ENCODE assay signal across 10 cellular contexts in the genomic region with DNA sequence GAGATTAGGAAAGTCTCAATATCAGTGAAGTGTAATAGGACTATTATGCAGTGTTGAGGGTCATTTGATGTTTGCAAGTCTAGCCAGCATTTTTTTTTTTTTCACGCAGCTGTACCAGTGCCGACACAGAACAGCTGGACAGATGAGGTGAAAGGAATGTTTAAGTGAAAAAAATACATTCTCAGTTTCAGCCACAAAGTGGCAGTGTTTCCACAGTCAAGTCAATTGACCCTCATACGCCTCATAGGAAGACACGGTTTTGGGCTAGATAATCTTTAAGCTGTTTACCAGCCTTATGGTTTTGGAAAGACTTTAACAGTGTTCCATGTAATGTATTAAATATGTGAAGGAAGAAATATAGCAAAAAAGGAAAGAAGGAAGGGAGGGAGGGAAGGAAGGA.
DNase-seq lines count a peak whose midpoint lies in the region; ATAC-seq and TF ChIP-seq lines count a peak whose summit lies in the region.
"Had no signal": no experiment of that assay in that cellular context is flagged by ENCODE, and none has a peak within 500 bp of the region (broad histone marks: within the 10 kb centered on the region; RNA-seq: fewer than 3 reads in every experiment).

No MANE protein-coding gene starts in this region.

- H3K27me3 ChIP-seq in SJCRH30 (no peaks in the 10 kb centered on the region), prostate gland (replicated peaks; ENCODE audit: insufficient read depth) (no peaks in the 10 kb centered on the region)

- no peaks in the 10 kb centered on the region for H3K4me1 Mint-ChIP-seq in activated CD8-positive, alpha-beta T cell treated with anti-CD3 and anti-CD28 coated beads, Interleukin-2, amount 10 ng/mL, durations not matched to agents 7 days and 5 days (ENCODE audit: low read depth)

- H3K27ac ChIP-seq in SJCRH30 (no peak overlapping the region), prostate gland (no peak overlapping the region)

- WGBS in prostate gland = 2% methylated on average over 4 of the region's 4 CpGs

- H3K36me3 ChIP-seq in SJCRH30 = no peaks in the 10 kb centered on the region
- H3K36me3 ChIP-seq in prostate gland = no peaks in the 10 kb centered on the region

- POLR2A ChIA-PET in activated CD8-positive, alpha-beta T cell treated with anti-CD3 and anti-CD28 coated beads, Interleukin-2, amount 10 ng/mL, durations not matched to agents 7 days and 5 days (lab: Charles Lee) = no interaction called here

- intact Hi-C loops in prostate gland (cut with DNase I) = loop anchor here (5.0 kb wide), 2 partner anchors 245 to 295 kb away; no protein-coding TSS in a partner anchor

- peaks cover 3% of the 10 kb centered on the region for H3K9me3 Mint-ChIP-seq in activated CD8-positive, alpha-beta T cell treated with anti-CD3 and anti-CD28 coated beads, Interleukin-2, amount 10 ng/mL, durations not matched to agents 7 days and 5 days (ENCODE audit: insufficient read depth)
- H3K9me3 Mint-ChIP-seq: stimulated activated naive CD8-positive, alpha-beta T cell treated with anti-CD3 and anti-CD28 coated beads, Interleukin-15, Interleukin-2, amounts not matched to agents 100 ng/mL and 50 ng/mL, for 24 hours had no signal

- no peaks in the 10 kb centered on the region for H3K4me1 ChIP-seq in SJCRH30
- no peaks in the 10 kb centered on the region for H3K4me1 ChIP-seq in prostate gland (replicated peaks)

- H3K27me3 Mint-ChIP-seq in activated CD8-positive, alpha-beta T cell treated with anti-CD3 and anti-CD28 coated beads, Interleukin-2, amount 10 ng/mL, durations not matched to agents 7 days and 5 days (ENCODE audit: low read depth) = no peaks in the 10 kb centered on the region
- H3K27me3 Mint-ChIP-seq: activated naive CD8-positive, alpha-beta T cell; stimulated activated naive CD8-positive, alpha-beta T cell treated with anti-CD3 and anti-CD28 coated beads, Interleukin-15, Interleukin-2, amounts not matched to agents 100 ng/mL and 50 ng/mL, for 24 hours had no signal

- H3K4me3 Mint-ChIP-seq in activated CD8-positive, alpha-beta T cell treated with anti-CD3 and anti-CD28 coated beads, Interleukin-2, amount 10 ng/mL, durations not matched to agents 7 days and 5 days = no peak overlapping the region
- H3K4me3 Mint-ChIP-seq: activated naive CD8-positive, alpha-beta T cell; stimulated activated naive CD8-positive, alpha-beta T cell treated with anti-CD3 and anti-CD28 coated beads, Interleukin-15, Interleukin-2, amounts not matched to agents 100 ng/mL and 50 ng/mL, for 24 hours had no signal

- DNase-seq in GM04503 (ENCODE audit: low read depth) (peak; percentile 9), SJCRH30 (peak; percentile 21 to 69), foreskin melanocyte (peak; percentile 58), prostate gland (ENCODE audit: low spot score) (no peak)
- DNase-seq in activated CD8-positive, alpha-beta T cell treated with anti-CD3 and anti-CD28 coated beads, Interleukin-2, amount 10 ng/mL, durations not matched to agents 7 days and 5 days = no peak
- no peak for DNase-seq in activated CD4-positive, alpha-beta T cell treated with anti-CD3 and anti-CD28 coated beads, Interleukin-2, amount 50 U/mL, for 4 hours

- CTCF ChIA-PET in activated CD8-positive, alpha-beta T cell treated with anti-CD3 and anti-CD28 coated beads, Interleukin-2, amount 10 ng/mL, durations not matched to agents 7 days and 5 days (lab: Charles Lee) = interaction anchor here (1.1 kb wide), 1 partner anchor 9 kb away, joined by 3 read pairs; no protein-coding TSS in a partner anchor

- no peaks in the 10 kb centered on the region for H3K9me3 ChIP-seq in SJCRH30 (replicated peaks)
- no peaks in the 10 kb centered on the region for H3K9me3 ChIP-seq in prostate gland

- H3K4me3 ChIP-seq in SJCRH30 (no peak overlapping the region), prostate gland (no peak overlapping the region)

- ATAC-seq in GM21390 (IDR thresholded peaks at IDR 0.05; ENCODE audit: unreplicated experiment) (peak; percentile 96), HG03558 (IDR thresholded peaks at IDR 0.05; ENCODE audit: extremely low read depth, unreplicated experiment) (peak; percentile 91)
- no peak for ATAC-seq in activated CD8-positive, alpha-beta T cell treated with anti-CD3 and anti-CD28 coated beads, Interleukin-2, amount 10 ng/mL, durations not matched to agents 7 days and 5 days

- no peak overlapping the region for H3K27ac Mint-ChIP-seq in activated CD8-positive, alpha-beta T cell treated with anti-CD3 and anti-CD28 coated beads, Interleukin-2, amount 10 ng/mL, durations not matched to agents 7 days and 5 days
- H3K27ac Mint-ChIP-seq: activated naive CD8-positive, alpha-beta T cell; stimulated activated naive CD8-positive, alpha-beta T cell treated with anti-CD3 and anti-CD28 coated beads, Interleukin-15, Interleukin-2, amounts not matched to agents 100 ng/mL and 50 ng/mL, for 24 hours had no signal

- H3K36me3 Mint-ChIP-seq in activated CD8-positive, alpha-beta T cell treated with anti-CD3 and anti-CD28 coated beads, Interleukin-2, amount 10 ng/mL, durations not matched to agents 7 days and 5 days (ENCODE audit: low read depth) = no peaks in the 10 kb centered on the region
- H3K36me3 Mint-ChIP-seq: activated naive CD8-positive, alpha-beta T cell had no signal

- peak in 3 of 4 experiments; percentile 43 to 62 (median 52) for TF ChIP-seq CTCF in prostate gland (IDR thresholded peaks at IDR 0.05)

- TF ChIP-seq POLR2A in prostate gland (IDR thresholded peaks at IDR 0.05) = no peak

Comparison
In these comparisons a context has a peak if more than half of its experiments do, and no peak if none do; other contexts are left out.
1. DNase-seq: peak in GM04503 (single experiment), SJCRH30 (2 of 2) and foreskin melanocyte (single experiment); none in prostate gland (single experiment), activated CD8-positive, alpha-beta T cell treated with anti-CD3 and anti-CD28 coated beads, Interleukin-2, amount 10 ng/mL, durations not matched to agents 7 days and 5 days (single experiment) and activated CD4-positive, alpha-beta T cell treated with anti-CD3 and anti-CD28 coated beads, Interleukin-2, amount 50 U/mL, for 4 hours (0 of 2).